Comparison of ENCODE assay signal across 8 cellular contexts in genomic region chr10:70169661-70170364, GRCh38. TPM values are rescaled to one million over a fixed set of nuclear protein-coding genes. Genes with fewer than 3 reads are reported as not detected.
DNase-seq lines count a peak whose midpoint lies in the region; ATAC-seq and TF ChIP-seq lines count a peak whose summit lies in the region.

No MANE protein-coding gene starts in this region.

- peaks cover 8 to 41% (median 9%) of the 10 kb centered on the region in 3 donors for H3K36me3 Mint-ChIP-seq in CD8-positive, alpha-beta memory T cell
- peaks cover 8% of the 10 kb centered on the region for H3K36me3 Mint-ChIP-seq in endothelial cell (ENCODE audit: low read depth, unreplicated experiment)
- H3K36me3 Mint-ChIP-seq in naive thymus-derived CD8-positive, alpha-beta T cell, result peaks cover 4 to 28% (median 12%) of the 10 kb centered on the region in 3 donors

- POLR2A ChIA-PET in CD8-positive, alpha-beta memory T cell (lab: Charles Lee), result interaction anchor here (0.6 to 5.2 kb wide), 7 partner anchors 11 to 76 kb away, joined by 3 to 59 read pairs (median 5); partner anchors contain the start of gene TYSND1
- POLR2A ChIA-PET in naive thymus-derived CD8-positive, alpha-beta T cell (lab: Charles Lee), result interaction anchor here (0.6 to 6.4 kb wide), 17 partner anchors 9 to 234 kb away, joined by 3 to 157 read pairs (median 5); partner anchors contain the start of genes AIFM2, EIF4EBP2, PPA1 and TYSND1

- DNase-seq in CD8-positive, alpha-beta memory T cell, result peak in 1 of 5 donors; percentile 12
- DNase-seq in HCEC 1CT (peak; percentile 11), RKO (ENCODE audit: low spot score) (peak; percentile 35), endothelial cell (ENCODE audit: low spot score) (no peak), D341Med (ENCODE audit: low spot score) (no peak), NCI-H226 (no peak)
- peak in 3 of 10 donors; percentile 9 to 19 (median 13) for DNase-seq in naive thymus-derived CD8-positive, alpha-beta T cell
- DNase-seq in NK-92 treated with Interleukin-12 subunit alpha and Interleukin-12 subunit beta, amount 100 ng/mL, for 24 hours (lab: John Stamatoyannopoulos, UW), result no peak

- H3K4me3 Mint-ChIP-seq in CD8-positive, alpha-beta memory T cell, result peak overlapping the region; percentile 83 to 97 (median 93)
- H3K4me3 Mint-ChIP-seq in endothelial cell (ENCODE audit: unreplicated experiment), result peak overlapping the region; percentile 97
- peak overlapping the region; percentile 87 to 96 (median 92) for H3K4me3 Mint-ChIP-seq in naive thymus-derived CD8-positive, alpha-beta T cell

- TF ChIP-seq CTCF in endothelial cell (IDR thresholded peaks at IDR 0.05; ENCODE audit: unreplicated experiment), result no peak

- H3K36me3 ChIP-seq in CD8-positive, alpha-beta memory T cell (ENCODE audit: insufficient read depth, low read length), result peaks cover 13% of the 10 kb centered on the region

- peaks cover 62% of the 10 kb centered on the region for H3K4me1 ChIP-seq in CD8-positive, alpha-beta memory T cell (ENCODE audit: insufficient read depth, low read length)

- no peaks in the 10 kb centered on the region for H3K27me3 Mint-ChIP-seq in CD8-positive, alpha-beta memory T cell
- H3K27me3 Mint-ChIP-seq in endothelial cell (ENCODE audit: unreplicated experiment), result peaks cover 12% of the 10 kb centered on the region
- no peaks in the 10 kb centered on the region for H3K27me3 Mint-ChIP-seq in naive thymus-derived CD8-positive, alpha-beta T cell

- H3K4me1 Mint-ChIP-seq in CD8-positive, alpha-beta memory T cell, result peaks cover 59 to 73% (median 72%) of the 10 kb centered on the region in 3 donors
- H3K4me1 Mint-ChIP-seq in endothelial cell (ENCODE audit: unreplicated experiment), result peaks cover 39% of the 10 kb centered on the region
- H3K4me1 Mint-ChIP-seq in naive thymus-derived CD8-positive, alpha-beta T cell, result peaks cover 30 to 67% (median 55%) of the 10 kb centered on the region in 4 donors

- H3K4me3 ChIP-seq in CD8-positive, alpha-beta memory T cell (ENCODE audit: low read length), result peak overlapping the region; percentile 78

- ATAC-seq in naive thymus-derived CD8-positive, alpha-beta T cell, result peak; percentile 26 to 27

- CTCF ChIA-PET in CD8-positive, alpha-beta memory T cell (lab: Charles Lee), result interaction anchor here (1.0 to 6.2 kb wide), 4 partner anchors 19 to 62 kb away, joined by 3 to 58 read pairs (median 3); partner anchors contain the start of gene TYSND1

- H3K27ac Mint-ChIP-seq in CD8-positive, alpha-beta memory T cell, result peak overlapping the region; percentile 94 to 98 (median 96)
- H3K27ac Mint-ChIP-seq in endothelial cell (ENCODE audit: unreplicated experiment), result peak overlapping the region; percentile 90
- H3K27ac Mint-ChIP-seq in naive thymus-derived CD8-positive, alpha-beta T cell, result peak overlapping the region; percentile 81 to 99 (median 96)

- H3K9me3 Mint-ChIP-seq in CD8-positive, alpha-beta memory T cell, result no peaks in the 10 kb centered on the region
- no peaks in the 10 kb centered on the region for H3K9me3 Mint-ChIP-seq in endothelial cell (ENCODE audit: unreplicated experiment)
- no peaks in the 10 kb centered on the region for H3K9me3 Mint-ChIP-seq in naive thymus-derived CD8-positive, alpha-beta T cell

- H3K27ac ChIP-seq in CD8-positive, alpha-beta memory T cell (ENCODE audit: low read depth, low read length), result peak overlapping the region; percentile 80

- H3K9me3 ChIP-seq in CD8-positive, alpha-beta memory T cell (ENCODE audit: low read length), result no peaks in the 10 kb centered on the region

- no peaks in the 10 kb centered on the region for H3K27me3 ChIP-seq in CD8-positive, alpha-beta memory T cell (ENCODE audit: insufficient read depth, low read length, poor library complexity, severe bottlenecking)

RNA-seq across cellular contexts. Expression of gene SAR1A, which starts 0.5 kb away (rescaled TPM):
- total RNA-seq in CD8-positive, alpha-beta memory T cell, result 100 to 1,000 TPM; 136 to 145 TPM
- polyA plus RNA-seq in CD8-positive, alpha-beta memory T cell, result 24.7 TPM
- 146 TPM for total RNA-seq in endothelial cell (ENCODE audit: unreplicated experiment)
- total RNA-seq in naive thymus-derived CD8-positive, alpha-beta T cell, result 10 to 100 TPM; 91.7 to 94.7 TPM
- 10 to 100 TPM; 18.7 to 37.3 (median 21.5) TPM for polyA plus RNA-seq in naive thymus-derived CD8-positive, alpha-beta T cell

RNA-seq across cellular contexts. Expression of gene TYSND1, which starts 23.3 kb away (rescaled TPM):
- total RNA-seq in CD8-positive, alpha-beta memory T cell, result 10 to 100 TPM; 14.7 to 16.3 TPM
- 21.1 TPM for polyA plus RNA-seq in CD8-positive, alpha-beta memory T cell
- total RNA-seq in endothelial cell (ENCODE audit: unreplicated experiment), result 6.7 TPM
- total RNA-seq in naive thymus-derived CD8-positive, alpha-beta T cell, result 10 to 100 TPM; 34.5 to 35.3 TPM
- polyA plus RNA-seq in naive thymus-derived CD8-positive, alpha-beta T cell, result 10 to 100 TPM; 23.0 to 28.8 (median 24.3) TPM

RNA-seq across cellular contexts. Expression of gene AIFM2, which starts 37.2 kb away (rescaled TPM):
- total RNA-seq in CD8-positive, alpha-beta memory T cell, result 10 to 100 TPM; 17.6 to 17.9 TPM
- polyA plus RNA-seq in CD8-positive, alpha-beta memory T cell, result 3.5 TPM
- 1.7 TPM for total RNA-seq in endothelial cell (ENCODE audit: unreplicated experiment)
- 1 to 10 TPM; 4.7 to 6.2 TPM for total RNA-seq in naive thymus-derived CD8-positive, alpha-beta T cell
- 1 to 10 TPM in 2 of 3 donors, under 1 TPM in 1; 0.80 to 1.5 (median 1.3) TPM for polyA plus RNA-seq in naive thymus-derived CD8-positive, alpha-beta T cell

Comparison
In these comparisons a context has a peak if more than half of its experiments do, and no peak if none do; other contexts are left out.
1. DNase-seq: peak in HCEC 1CT (single experiment) and RKO (single experiment); none in endothelial cell (single experiment), NK-92 treated with Interleukin-12 subunit alpha and Interleukin-12 subunit beta, amount 100 ng/mL, for 24 hours (single experiment), D341Med (single experiment) and NCI-H226 (single experiment).
2. Peak in every context shown above with its lines, with median percentiles within 50 percentile points of each other: H3K27ac Mint-ChIP-seq and H3K4me3 Mint-ChIP-seq.